ENCODE assay signal across 32 cellular contexts in genomic region chr1:85030536-85030935, GRCh38. TPM values are rescaled to one million over a fixed set of nuclear protein-coding genes. Genes with fewer than 3 reads are reported as not detected.
"Had no signal": no experiment of that assay in that cellular context is flagged by ENCODE, and none has a peak within 500 bp of the region (broad histone marks: within the 10 kb centered on the region; RNA-seq: fewer than 3 reads in every experiment).

No MANE protein-coding gene starts in this region.

- H3K36me3 ChIP-seq: colonic mucosa, esophagus muscularis mucosa, esophagus squamous epithelium, gastrocnemius medialis, gastroesophageal sphincter, heart left ventricle, heart right ventricle had no signal

- H3K27ac Mint-ChIP-seq: dendritic cell treated with granulocyte-macrophage colony-stimulating factor and Interleukin-4, amounts not matched to agents 40 ng/mL and 50 ng/mL, for 4 days; effector memory CD8-positive, alpha-beta T cell; endodermal cell had no signal

- ATAC-seq: effector memory CD8-positive, alpha-beta T cell; esophagus mucosa; foreskin keratinocyte; gastrocnemius medialis; gastroesophageal sphincter; heart left ventricle; heart right ventricle had no signal

- H3K27me3 ChIP-seq: colonic mucosa, esophagus muscularis mucosa, esophagus squamous epithelium, foreskin keratinocyte, gastrocnemius medialis, gastroesophageal sphincter, heart left ventricle, heart right ventricle, hepatocyte had no signal

- H3K9me3 Mint-ChIP-seq: dendritic cell treated with granulocyte-macrophage colony-stimulating factor and Interleukin-4, amounts not matched to agents 40 ng/mL and 50 ng/mL, for 4 days; effector memory CD8-positive, alpha-beta T cell; endodermal cell had no signal

- H3K9me3 ChIP-seq: colonic mucosa, esophagus muscularis mucosa, esophagus squamous epithelium, gastrocnemius medialis, gastroesophageal sphincter, heart left ventricle, heart right ventricle had no signal

- H3K4me1 Mint-ChIP-seq: endodermal cell had no signal

- H3K27me3 Mint-ChIP-seq: effector memory CD8-positive, alpha-beta T cell had no signal

- DNase-seq: colonic mucosa; cortex of kidney; dermis blood vessel endothelial cell; dorsolateral prefrontal cortex; effector CD4-positive, alpha-beta T cell; effector CD8-positive, alpha-beta T cell; effector memory CD4-positive, alpha-beta T cell; effector memory CD8-positive, alpha-beta T cell; endodermal cell; erythroblast; esophagus squamous epithelium; foreskin fibroblast; foreskin keratinocyte; foreskin melanocyte; gastrocnemius medialis; glutamatergic neuron; head of caudate nucleus; heart left ventricle; heart right ventricle had no signal

- H3K4me3 Mint-ChIP-seq: dendritic cell treated with granulocyte-macrophage colony-stimulating factor and Interleukin-4, amounts not matched to agents 40 ng/mL and 50 ng/mL, for 4 days; effector memory CD8-positive, alpha-beta T cell; endodermal cell had no signal

- H3K27ac ChIP-seq: colonic mucosa, coronary artery, dorsolateral prefrontal cortex, epithelial cell of prostate, esophagus muscularis mucosa, esophagus squamous epithelium, foreskin keratinocyte, gastrocnemius medialis, gastroesophageal sphincter, heart left ventricle, heart right ventricle, hepatocyte had no signal

- H3K4me3 ChIP-seq: colonic mucosa, coronary artery, dorsolateral prefrontal cortex, esophagus muscularis mucosa, esophagus squamous epithelium, gastrocnemius medialis, gastroesophageal sphincter, heart left ventricle, heart right ventricle, hepatocyte had no signal

- FAIRE-seq: colon, endometrium, endothelial cell of umbilical vein, frontal cortex had no signal

- H3K4me1 ChIP-seq: colonic mucosa, esophagus muscularis mucosa, esophagus squamous epithelium, foreskin keratinocyte, gastrocnemius medialis, gastroesophageal sphincter, heart right ventricle had no signal

RNA-seq across cellular contexts. Expression of gene MCOLN3, which starts 17.8 kb away (rescaled TPM):
- total RNA-seq: dermis blood vessel endothelial cell, dermis microvascular lymphatic vessel endothelial cell, endothelial cell of umbilical vein, frontal cortex, glomerular endothelial cell had no signal

RNA-seq across cellular contexts. Expression of gene MCOLN2, which starts 33.6 kb away (rescaled TPM):
- total RNA-seq: dermis blood vessel endothelial cell, dermis microvascular lymphatic vessel endothelial cell, endothelial cell of umbilical vein, frontal cortex, glomerular endothelial cell had no signal
- polyA plus RNA-seq: endothelial cell of umbilical vein, heart left ventricle had no signal
